26 cellular contexts compared by ENCODE assay signal in genomic region chr9:8604201-8604600, GRCh38.
"Had no signal": no experiment of that assay in that cellular context is flagged by ENCODE, and none has a peak within 500 bp of the region (broad histone marks: within the 10 kb centered on the region; RNA-seq: fewer than 3 reads in every experiment).

No MANE protein-coding gene starts in this region.

- H3K9me3 ChIP-seq: ascending aorta, MG63, Peyer's patch, SJSA1 had no signal

- H3K36me3 ChIP-seq: ascending aorta, MG63, Peyer's patch, SJSA1 had no signal

- H3K4me3 ChIP-seq: ascending aorta, MG63, Peyer's patch, SJSA1 had no signal

- H3K4me1 ChIP-seq: ascending aorta, Peyer's patch, SJSA1 had no signal

- H3K27ac ChIP-seq: ascending aorta, Peyer's patch, SJSA1 had no signal

- DNase-seq: activated CD4-positive, alpha-beta T cell treated with anti-CD3 and anti-CD28 coated beads for 48 hours; activated CD4-positive, alpha-beta T cell treated with anti-CD3 and anti-CD28 coated beads, Interleukin-2, amount 50 U/mL, for 4 hours; activated CD4-positive, CD25-positive, alpha-beta regulatory T cell treated with anti-CD3 and anti-CD28 coated beads, Interleukin-2, amount 50 U/mL, for 72 hours; activated CD8-positive, alpha-beta memory T cell treated with anti-CD3 and anti-CD28 coated beads, Interleukin-2, amount 50 U/mL, for 48 hours; activated CD8-positive, alpha-beta T cell treated with anti-CD3 and anti-CD28 coated beads, Interleukin-2, amount 10 ng/mL, durations not matched to agents 7 days and 5 days; activated effector memory CD4-positive, alpha-beta T cell treated with Interleukin-2 at 50 U/mL for 16 hours; activated naive CD4-positive, alpha-beta T cell treated with Interleukin-2 at 50 U/mL for 16 hours; activated naive CD8-positive, alpha-beta T cell treated with anti-CD3 and anti-CD28 coated beads, Interleukin-2, amount 50 U/mL, for 24 hours; activated T-cell treated with anti-CD3 and anti-CD28 coated beads, Interleukin-2, amount 50 U/mL, for 24 hours; amniotic stem cell; MG63; MV-4-11; NCI-H1092 treated with DMSO at 0.1 percent for 48 hours; NCI-H1417 treated with DMSO at 0.1 percent for 48 hours; NCI-H1694 treated with DMSO at 0.1 percent for 48 hours; NCI-H2081; NCI-H510A treated with DMSO at 0.1 percent for 48 hours; NCI-H69; NK-92 treated with Interleukin-12 subunit alpha and Interleukin-12 subunit beta, amount 100 ng/mL, for 24 hours; Peyer's patch; SHP77 had no signal

- ATAC-seq: activated CD8-positive, alpha-beta T cell treated with anti-CD3 and anti-CD28 coated beads, Interleukin-2, amount 10 ng/mL, durations not matched to agents 7 days and 5 days; activated naive CD4-positive, alpha-beta T cell treated with anti-CD3 and anti-CD28 coated beads, Interleukin-2, amount 50 U/mL, for 72 hours; activated naive CD8-positive, alpha-beta T cell treated with anti-CD3 and anti-CD28 coated beads, Interleukin-2, amount 50 U/mL, for 24 hours; SK-N-SH treated with all-trans-retinoic acid at 6 μM for 48 hours; WTC11 had no signal

- H3K27me3 ChIP-seq: ascending aorta, MG63, Peyer's patch, SJSA1 had no signal
